ENCODE assay signal across 26 cellular contexts in genomic region chr2:43927442-43927841, GRCh38.
A peak's percentile ranks its signal among the peaks of the same experiment; 100 is the strongest.
DNase-seq lines count a peak whose midpoint lies in the region; ATAC-seq, FAIRE-seq and TF ChIP-seq lines count a peak whose summit lies in the region.
"Had no signal": no experiment of that assay in that cellular context is flagged by ENCODE, and none has a peak within 500 bp of the region (broad histone marks: within the 10 kb centered on the region; RNA-seq: fewer than 3 reads in every experiment).

No MANE protein-coding gene starts in this region.

- intact Hi-C loops in GM12878 (cut with micrococcal nuclease; ENCODE audit: unreplicated experiment), result no loop called here

- H3K9me2 ChIP-seq in MM.1S (replicated peaks; ENCODE audit: insufficient read depth, low read length), result no peaks in the 10 kb centered on the region

- H2AFZ ChIP-seq in MM.1S (ENCODE audit: low read length) (no peak overlapping the region), GM12878 (ENCODE audit: control insufficient read depth, low read depth, low read length) (no peak overlapping the region)

- H3K9ac ChIP-seq in MM.1S (ENCODE audit: low read length), result no peak overlapping the region
- H3K9ac ChIP-seq in GM12878 (ENCODE audit: control insufficient read depth, insufficient read depth, low read length), result no peak overlapping the region

- BruUV-seq in GM12878 (replicated peaks; lab: Mats Ljungman, UMichigan), result no TSS peak

- H3K9me3 Mint-ChIP-seq in activated CD4-positive, alpha-beta T cell treated with anti-CD3 and anti-CD28 coated beads, Interleukin-2, amount 10 ng/mL, durations not matched to agents 7 days and 5 days, result no peaks in the 10 kb centered on the region
- no peaks in the 10 kb centered on the region for H3K9me3 Mint-ChIP-seq in CD8-positive, alpha-beta memory T cell
- H3K9me3 Mint-ChIP-seq: HFFc6, neural crest cell had no signal

- no peaks in the 10 kb centered on the region for H3K4me1 ChIP-seq in CD8-positive, alpha-beta memory T cell (ENCODE audit: insufficient read depth, low read length)
- H3K4me1 ChIP-seq in MM.1S (ENCODE audit: low read length) (no peaks in the 10 kb centered on the region), GM12878 (ENCODE audit: control insufficient read depth, insufficient read depth, low read length) (peaks cover 3% of the 10 kb centered on the region; the same call in 1 of the 2 replicates), gastroesophageal sphincter (no peaks in the 10 kb centered on the region)
- H3K4me1 ChIP-seq: right lobe of liver, upper lobe of right lung had no signal

- H3K79me2 ChIP-seq in MM.1S (ENCODE audit: low read length), result 0 out of 2 replicates have a peak, but pooled peaks cover 3% of the 10 kb centered on the region
- H3K79me2 ChIP-seq in GM12878 (ENCODE audit: control insufficient read depth, insufficient read depth, low read length), result no peaks in the 10 kb centered on the region; the same call in 1 of the 2 replicates

- ATAC-seq in GM12878, result peak; percentile 86
- ATAC-seq in HG03108 (IDR thresholded peaks at IDR 0.05; ENCODE audit: unreplicated experiment), result no peak
- no peak for ATAC-seq in HG03175 (IDR thresholded peaks at IDR 0.05; ENCODE audit: unreplicated experiment)
- no peak for ATAC-seq in gastroesophageal sphincter
- ATAC-seq: esophagus mucosa, mucosa of descending colon, right lobe of liver, upper lobe of right lung had no signal

- TF ChIP-seq POLR2A in GM12878 (IDR thresholded peaks at IDR 0.05; ENCODE audit: low read depth, low read length) (no peak), gastroesophageal sphincter (IDR thresholded peaks at IDR 0.05) (no peak)

- H3K4me3 Mint-ChIP-seq in activated CD4-positive, alpha-beta T cell treated with anti-CD3 and anti-CD28 coated beads, Interleukin-2, amount 10 ng/mL, durations not matched to agents 7 days and 5 days, result peak overlapping the region; percentile 41
- H3K4me3 Mint-ChIP-seq in CD8-positive, alpha-beta memory T cell, result peak overlapping the region; percentile 32 to 87 (median 71)
- H3K4me3 Mint-ChIP-seq: HFFc6, neural crest cell had no signal

- H4K20me1 ChIP-seq in MM.1S (ENCODE audit: insufficient read depth, low read length) (no peaks in the 10 kb centered on the region), GM12878 (ENCODE audit: control insufficient read depth, insufficient read depth) (no peaks in the 10 kb centered on the region)

- SMC1A ChIA-PET in GM12878 (lab: Charles Lee; ENCODE audit: uncharacterized antibody, unreplicated experiment), result interaction anchor here (1.2 to 1.7 kb wide), 2 partner anchors 9 to 14 kb away, joined by 3 to 6 read pairs; no protein-coding TSS in a partner anchor

- TF ChIP-seq EP300 in GM12878 (IDR thresholded peaks at IDR 0.05; ENCODE audit: borderline replicate concordance in 1 of 2, control insufficient read depth in 1 of 2, low read depth in 2 of 2, low read length in 2 of 2) (no peak), gastroesophageal sphincter (IDR thresholded peaks at IDR 0.05) (no peak)

- CTCF ChIA-PET in activated CD4-positive, alpha-beta T cell treated with anti-CD3 and anti-CD28 coated beads, Interleukin-2, amount 10 ng/mL, durations not matched to agents 7 days and 5 days (lab: Charles Lee), result no interaction called here
- CTCF ChIA-PET in CD8-positive, alpha-beta memory T cell (lab: Charles Lee), result no interaction called here
- CTCF ChIA-PET in GM12878 (lab: Yijun Ruan, JAX), result no interaction called here

- no peak for DNase-seq in activated CD4-positive, alpha-beta T cell treated with anti-CD3 and anti-CD28 coated beads, Interleukin-2, amount 10 ng/mL, durations not matched to agents 7 days and 5 days
- DNase-seq in activated CD4-positive, alpha-beta T cell treated with anti-CD3 and anti-CD28 coated beads, Interleukin-2, amount 50 U/mL, for 4 hours, result no peak
- DNase-seq in CD8-positive, alpha-beta memory T cell, result no peak
- peak; percentile 24 for DNase-seq in MM.1S
- peak; percentile 11 for DNase-seq in GM12878 (ENCODE audit: low read depth, low spot score)
- DNase-seq: activated CD4-positive, CD25-positive, alpha-beta regulatory T cell; activated CD8-positive, alpha-beta memory T cell treated with anti-CD3 and anti-CD28 coated beads, Interleukin-2, amount 50 U/mL, for 48 hours; effector CD4-positive, alpha-beta T cell; HFFc6; hypothalamus; islet precursor cell; mucosa of descending colon; NCI-H1048; NCI-H187 treated with DMSO at 0.1 percent for 48 hours; NCI-H774; right lobe of liver; upper lobe of right lung had no signal

- H3K4me1 Mint-ChIP-seq in activated CD4-positive, alpha-beta T cell treated with anti-CD3 and anti-CD28 coated beads, Interleukin-2, amount 10 ng/mL, durations not matched to agents 7 days and 5 days, result peaks cover 12% of the 10 kb centered on the region
- peaks cover 15 to 31% (median 30%) of the 10 kb centered on the region in 3 donors for H3K4me1 Mint-ChIP-seq in CD8-positive, alpha-beta memory T cell
- H3K4me1 Mint-ChIP-seq: neural crest cell had no signal

- H3K27me3 ChIP-seq in CD8-positive, alpha-beta memory T cell (ENCODE audit: insufficient read depth, low read length, poor library complexity, severe bottlenecking), result no peaks in the 10 kb centered on the region
- H3K27me3 ChIP-seq in MM.1S (replicated peaks; ENCODE audit: insufficient read depth, low read length), result no peaks in the 10 kb centered on the region
- H3K27me3 ChIP-seq in GM12878 (replicated peaks in 1 of 2; ENCODE audit: control insufficient read depth in 2 of 2, insufficient read depth in 2 of 2, low read length in 1 of 2), result no peaks in the 10 kb centered on the region
- no peaks in the 10 kb centered on the region for H3K27me3 ChIP-seq in gastroesophageal sphincter
- H3K27me3 ChIP-seq: right lobe of liver, upper lobe of right lung had no signal

- H3F3A ChIP-seq in MM.1S (ENCODE audit: insufficient read depth, low read length), result no peaks in the 10 kb centered on the region

- 5% methylated on average over 4 of the region's 4 CpGs for WGBS in GM12878 (ENCODE audit: insufficient coverage, insufficient replicate concordance, low lambda C conversion rate, missing lambda C conversion rate)
- 91% methylated on average over 4 of the region's 4 CpGs for WGBS in gastroesophageal sphincter (ENCODE audit: low coverage in 1 of 2), 2 donors

- TF ChIP-seq CTCF in MM.1S (IDR thresholded peaks at IDR 0.05; ENCODE audit: low read length) (no peak), GM12878 (IDR thresholded peaks at IDR 0.05 in 2 of 3, conservative IDR thresholded peaks at IDR 0.05 in 1 of 3; ENCODE audit: control insufficient read depth in 2 of 3, extremely low read depth in 1 of 3, insufficient read depth in 1 of 3, low read depth in 3 of 3, low read length in 3 of 3) (no peak), gastroesophageal sphincter (IDR thresholded peaks at IDR 0.05) (no peak)

- H3K4me3 ChIP-seq in CD8-positive, alpha-beta memory T cell (ENCODE audit: low read length), result no peak overlapping the region
- 0 out of 2 replicates have a peak overlapping the region, but pooled peaks have one; percentile 5 for H3K4me3 ChIP-seq in MM.1S (ENCODE audit: low read length)
- H3K4me3 ChIP-seq in GM12878, result peak overlapping the region; percentile 38; the same call in 1 of the 2 replicates
- no peak overlapping the region for H3K4me3 ChIP-seq in gastroesophageal sphincter
- H3K4me3 ChIP-seq: mucosa of descending colon, right lobe of liver, SK-N-MC, upper lobe of right lung had no signal

- in situ Hi-C loops in GM12878 (cut with MboI), result no loop called here

- H3K36me3 Mint-ChIP-seq in activated CD4-positive, alpha-beta T cell treated with anti-CD3 and anti-CD28 coated beads, Interleukin-2, amount 10 ng/mL, durations not matched to agents 7 days and 5 days (ENCODE audit: low read depth), result peaks cover 34% of the 10 kb centered on the region
- peaks cover 0 to 65% (median 28%) of the 10 kb centered on the region in 3 donors for H3K36me3 Mint-ChIP-seq in CD8-positive, alpha-beta memory T cell

- peak; percentile 44 for FAIRE-seq in GM12878 (lab: Jason Lieb, UNC)
- FAIRE-seq: A204.1, frontal cortex had no signal

- no peaks in the 10 kb centered on the region for H3K27me3 Mint-ChIP-seq in activated CD4-positive, alpha-beta T cell treated with anti-CD3 and anti-CD28 coated beads, Interleukin-2, amount 10 ng/mL, durations not matched to agents 7 days and 5 days
- no peaks in the 10 kb centered on the region for H3K27me3 Mint-ChIP-seq in CD8-positive, alpha-beta memory T cell

- H3K4me2 ChIP-seq in MM.1S (ENCODE audit: low read depth, low read length), result peak overlapping the region; percentile 12
- H3K4me2 ChIP-seq in GM12878 (ENCODE audit: control insufficient read depth, insufficient read depth), result peak overlapping the region; percentile 17

- H3K36me3 ChIP-seq in CD8-positive, alpha-beta memory T cell (ENCODE audit: insufficient read depth, low read length), result no peaks in the 10 kb centered on the region
- H3K36me3 ChIP-seq in MM.1S (replicated peaks; ENCODE audit: insufficient read depth, low read length) (peaks cover 6% of the 10 kb centered on the region; the same call in 1 of the 2 replicates), GM12878 (ENCODE audit: control insufficient read depth in 2 of 2, insufficient read depth in 2 of 2, low read length in 1 of 2) (peaks cover 3 to 17% of the 10 kb centered on the region in 2 experiments; a peak in 3 of 4 replicates), gastroesophageal sphincter (peaks cover 0 to 75% of the 10 kb centered on the region in 2 donors)

- POLR2A ChIA-PET in activated CD4-positive, alpha-beta T cell treated with anti-CD3 and anti-CD28 coated beads, Interleukin-2, amount 10 ng/mL, durations not matched to agents 7 days and 5 days (lab: Charles Lee), result no interaction called here
- POLR2A ChIA-PET in CD8-positive, alpha-beta memory T cell (lab: Charles Lee), result no interaction called here
- POLR2A ChIA-PET in GM12878 (lab: Charles Lee), result no interaction called here

- H3K27ac ChIP-seq in CD8-positive, alpha-beta memory T cell (ENCODE audit: low read depth, low read length), result peak overlapping the region; percentile 13
- H3K27ac ChIP-seq in MM.1S (ENCODE audit: low read length), result no peak overlapping the region
- peak overlapping the region; percentile 21; the same call in 1 of the 2 replicates for H3K27ac ChIP-seq in GM12878 (ENCODE audit: control insufficient read depth, insufficient read depth)
- H3K27ac ChIP-seq in gastroesophageal sphincter, result no peak overlapping the region
- H3K27ac ChIP-seq: right lobe of liver, RWPE1, SK-N-MC, upper lobe of right lung had no signal

- TF ChIP-seq RAD21 in GM12878 (IDR thresholded peaks at IDR 0.05; ENCODE audit: insufficient read depth, low read depth, low read length), result no peak

- RAD21 ChIA-PET in GM12878 (lab: Charles Lee; ENCODE audit: unreplicated experiment), result no interaction called here

- peak overlapping the region; percentile 80 for H3K27ac Mint-ChIP-seq in activated CD4-positive, alpha-beta T cell treated with anti-CD3 and anti-CD28 coated beads, Interleukin-2, amount 10 ng/mL, durations not matched to agents 7 days and 5 days
- H3K27ac Mint-ChIP-seq in CD8-positive, alpha-beta memory T cell, result peak overlapping the region in 7 of 8 donors; percentile 4 to 91 (median 86)
- H3K27ac Mint-ChIP-seq: HFFc6 had no signal

- H3K9me3 ChIP-seq in CD8-positive, alpha-beta memory T cell (ENCODE audit: low read length), result no peaks in the 10 kb centered on the region
- H3K9me3 ChIP-seq in MM.1S (replicated peaks; ENCODE audit: insufficient read depth, low read length) (no peaks in the 10 kb centered on the region), GM12878 (replicated peaks; ENCODE audit: control insufficient read depth, insufficient read depth, low read length) (no peaks in the 10 kb centered on the region), gastroesophageal sphincter (no peaks in the 10 kb centered on the region)
- H3K9me3 ChIP-seq: mucosa of descending colon, right lobe of liver, upper lobe of right lung had no signal

Comparison
In these comparisons a context has a peak if more than half of its experiments do, and no peak if none do; other contexts are left out.
1. DNase-seq: peak in MM.1S (single experiment) and GM12878 (single experiment); none in activated CD4-positive, alpha-beta T cell treated with anti-CD3 and anti-CD28 coated beads, Interleukin-2, amount 10 ng/mL, durations not matched to agents 7 days and 5 days (single experiment), activated CD4-positive, alpha-beta T cell treated with anti-CD3 and anti-CD28 coated beads, Interleukin-2, amount 50 U/mL, for 4 hours (0 of 2) and CD8-positive, alpha-beta memory T cell (0 of 5).
2. H3K27ac ChIP-seq: peak in CD8-positive, alpha-beta memory T cell (single experiment) and GM12878 (single experiment); none in MM.1S (single experiment) and gastroesophageal sphincter (0 of 4).
3. H3K4me3 ChIP-seq: peak in MM.1S (single experiment) and GM12878 (single experiment); none in CD8-positive, alpha-beta memory T cell (single experiment) and gastroesophageal sphincter (0 of 2).